12 cellular contexts compared by ENCODE assay signal in genomic region chr7:155805826-155806095, GRCh38. TPM values are rescaled to one million over a fixed set of nuclear protein-coding genes. Genes with fewer than 3 reads are reported as not detected.
DNase-seq lines count a peak whose midpoint lies in the region; ATAC-seq and TF ChIP-seq lines count a peak whose summit lies in the region.
"Had no signal": no experiment of that assay in that cellular context is flagged by ENCODE, and none has a peak within 500 bp of the region (broad histone marks: within the 10 kb centered on the region; RNA-seq: fewer than 3 reads in every experiment).

No MANE protein-coding gene starts in this region.

- H2BK120ac ChIP-seq in IMR-90 (ENCODE audit: low read depth, low read length) (no peak overlapping the region), neuronal stem cell (ENCODE audit: low read depth, low read length) (no peak overlapping the region)

- dilution Hi-C loops in IMR-90 (cut with HindIII; ENCODE audit: low sequenced_read_pairs, unreplicated experiment): no loop called here

- no peak for ATAC-seq in IMR-90 (ENCODE audit: low read depth)
- ATAC-seq in HG02973 (IDR thresholded peaks at IDR 0.05; ENCODE audit: unreplicated experiment): no peak

- TF ChIP-seq POLR2A in IMR-90 (IDR thresholded peaks at IDR 0.05; ENCODE audit: low read depth, low read length): no peak

- H4K8ac ChIP-seq in IMR-90 (ENCODE audit: low read depth in 2 of 2, low read length in 2 of 2) (no peak overlapping the region), neuronal stem cell (ENCODE audit: low read depth, low read length) (peak overlapping the region; percentile 65)

- H2BK5ac ChIP-seq in IMR-90 (ENCODE audit: low read depth, low read length, poor library complexity, severe bottlenecking) (no peak overlapping the region), neuronal stem cell (ENCODE audit: low read length) (no peak overlapping the region)

- H3K9me1 ChIP-seq in IMR-90 (ENCODE audit: insufficient read depth, low read length): no peaks in the 10 kb centered on the region

- no peak overlapping the region for H3K18ac ChIP-seq in IMR-90 (ENCODE audit: low read depth, low read length)
- peak overlapping the region; percentile 95 for H3K18ac ChIP-seq in neuronal stem cell (ENCODE audit: low read length)

- no peak overlapping the region for H3K56ac ChIP-seq in IMR-90 (ENCODE audit: extremely low read depth, insufficient read depth, low read length)

- intact Hi-C loops in IMR-90 (cut with micrococcal nuclease): loop anchor here (2.0 kb wide), 2 partner anchors 959 to 1011 kb away; no protein-coding TSS in a partner anchor

- peak overlapping the region; percentile 17 for H2AK9ac ChIP-seq in IMR-90 (replicated peaks; ENCODE audit: low read depth, low read length, poor library complexity)

- H3K79me1 ChIP-seq in IMR-90 (ENCODE audit: low read depth in 1 of 2, low read length in 2 of 2): no peaks in the 10 kb centered on the region
- H3K79me1 ChIP-seq in neuronal stem cell (ENCODE audit: low read depth, low read length): no peaks in the 10 kb centered on the region

- TF ChIP-seq RAD21 in IMR-90 (IDR thresholded peaks at IDR 0.05; ENCODE audit: low read length): no peak

- H3K79me2 ChIP-seq in ACC112 (ENCODE audit: control insufficient read depth, insufficient read depth, low read length, unreplicated experiment): no peaks in the 10 kb centered on the region

- H2BK15ac ChIP-seq in IMR-90 (ENCODE audit: low read depth, low read length): no peak overlapping the region
- peak overlapping the region; percentile 96 for H2BK15ac ChIP-seq in neuronal stem cell (ENCODE audit: low read length)

- CTCF ChIA-PET in IMR-90 (lab: Yijun Ruan, JAX): interaction anchor here (0.6 kb wide), 1 partner anchor 1141 kb away, joined by 5 read pairs; no protein-coding TSS in a partner anchor

- H3K36me3 ChIP-seq in ACC112 (ENCODE audit: insufficient read depth, low read length): no peaks in the 10 kb centered on the region
- no peaks in the 10 kb centered on the region for H3K36me3 ChIP-seq in IMR-90 (ENCODE audit: control insufficient read depth, insufficient read depth, low read length)
- no peaks in the 10 kb centered on the region for H3K36me3 ChIP-seq in esophagus (ENCODE audit: control insufficient read depth in 2 of 2, insufficient read depth in 2 of 2, low read length in 1 of 2)
- no peaks in the 10 kb centered on the region for H3K36me3 ChIP-seq in neuronal stem cell (replicated peaks in 1 of 2; ENCODE audit: control insufficient read depth in 2 of 2, insufficient read depth in 2 of 2, low read length in 2 of 2)
- H3K36me3 ChIP-seq: BLaER1 treated with 17β-estradiol and CSF1 and Interleukin-3, amounts not matched to agents 10 nM and 100 nM had no signal

- H3K23ac ChIP-seq in IMR-90 (ENCODE audit: low read depth, low read length) (no peak overlapping the region), neuronal stem cell (ENCODE audit: low read depth, low read length, poor library complexity) (peak overlapping the region; percentile 95)

- in situ Hi-C loops in IMR-90 (cut with MboI; ENCODE audit: low sequenced_read_pairs): loop anchor here (25.0 kb wide), 1 partner anchor 832 kb away; the partner anchor contains the start of gene RNF32

- no peak overlapping the region for H4K5ac ChIP-seq in IMR-90 (ENCODE audit: low read depth, low read length)

- H2AK5ac ChIP-seq in IMR-90 (ENCODE audit: low read depth, low read length): no peak overlapping the region
- H2AK5ac ChIP-seq in neuronal stem cell (ENCODE audit: low read depth, low read length): peak overlapping the region; percentile 56

- no TSS peak for BruUV-seq in IMR-90 (replicated peaks; lab: Mats Ljungman, UMichigan)

- POLR2A ChIA-PET in IMR-90 (lab: Charles Lee; ENCODE audit: unreplicated experiment): no interaction called here

- H3K27me3 ChIP-seq in ACC112 (ENCODE audit: insufficient read depth, low read length) (peaks cover 93% of the 10 kb centered on the region), IMR-90 (ENCODE audit: control insufficient read depth, insufficient read depth, low read length) (peaks cover 74% of the 10 kb centered on the region), esophagus (ENCODE audit: control insufficient read depth in 1 of 2, insufficient read depth in 2 of 2, low read length in 2 of 2) (peaks cover 21 to 53% of the 10 kb centered on the region in 2 donors), neuronal stem cell (ENCODE audit: control insufficient read depth in 3 of 3, insufficient read depth in 3 of 3, low read depth in 1 of 3, low read length in 3 of 3) (peaks cover 50 to 91% (median 87%) of the 10 kb centered on the region in 3 experiments)

- no peak overlapping the region for H3K4ac ChIP-seq in IMR-90 (ENCODE audit: low read depth, low read length)
- no peak overlapping the region for H3K4ac ChIP-seq in neuronal stem cell (ENCODE audit: low read length)

- H3K9me3 ChIP-seq in IMR-90 (ENCODE audit: control insufficient read depth, insufficient read depth, low read length): no peaks in the 10 kb centered on the region
- no peaks in the 10 kb centered on the region for H3K9me3 ChIP-seq in esophagus (ENCODE audit: control insufficient read depth in 2 of 2, insufficient read depth in 1 of 2, low read depth in 1 of 2, low read length in 1 of 2)
- peaks cover 0 to 6% of the 10 kb centered on the region in 2 donors for H3K9me3 ChIP-seq in neuronal stem cell (replicated peaks in 1 of 2; ENCODE audit: control insufficient read depth in 2 of 2, insufficient read depth in 1 of 2, low read depth in 1 of 2, low read length in 2 of 2)

- H3K14ac ChIP-seq in IMR-90 (replicated peaks; ENCODE audit: low read depth, low read length): no peak overlapping the region
- H3K14ac ChIP-seq in neuronal stem cell (ENCODE audit: low read length): peak overlapping the region; percentile 71

- H2BK12ac ChIP-seq in neuronal stem cell (ENCODE audit: low read length): no peak overlapping the region

- no peaks in the 10 kb centered on the region for H4K20me1 ChIP-seq in IMR-90 (ENCODE audit: insufficient read depth, low read length)

- no peak overlapping the region for H3K27ac ChIP-seq in ACC112 (ENCODE audit: low read depth, low read length)
- no peak overlapping the region for H3K27ac ChIP-seq in IMR-90 (ENCODE audit: insufficient read depth, low read length)
- no peak overlapping the region for H3K27ac ChIP-seq in esophagus (ENCODE audit: low read depth in 2 of 2, low read length in 1 of 2)
- H3K27ac ChIP-seq in neuronal stem cell (replicated peaks; ENCODE audit: low read length): no peak overlapping the region
- H3K27ac ChIP-seq: BLaER1 treated with 17β-estradiol and CSF1 and Interleukin-3, amounts not matched to agents 10 nM and 100 nM had no signal

- DNase-seq in IMR-90: no peak
- DNase-seq in neuronal stem cell (ENCODE audit: low spot score): no peak
- DNase-seq in NCI-H446 (lab: John Stamatoyannopoulos, UW): no peak
- no peak for DNase-seq in AG08396 (ENCODE audit: low spot score)
- no peak for DNase-seq in mucosa of gallbladder (ENCODE audit: low spot score)
- DNase-seq: activated CD4-positive, alpha-beta T cell treated with anti-CD3 and anti-CD28 coated beads for 4 hours; stimulated activated CD4-positive, alpha-beta T cell treated with anti-CD3 and anti-CD28 coated beads, Interleukin-4, amount 100 ng/mL, for 24 hours had no signal

- no peak for TF ChIP-seq CTCF in IMR-90 (conservative IDR thresholded peaks at IDR 0.05; ENCODE audit: low read depth, low read length)

- H3K4me3 ChIP-seq in ACC112 (ENCODE audit: low read depth, low read length): peak overlapping the region; percentile 79
- peak overlapping the region; percentile 26; the same call in 1 of the 2 replicates for H3K4me3 ChIP-seq in IMR-90 (ENCODE audit: insufficient read depth, low read depth, low read length)
- peak overlapping the region; percentile 17 to 19 for H3K4me3 ChIP-seq in esophagus (ENCODE audit: low read depth in 1 of 2, low read length in 2 of 2)
- H3K4me3 ChIP-seq in neuronal stem cell (ENCODE audit: low read length in 2 of 2): peak overlapping the region; percentile 33 to 70

- WGBS in IMR-90 (ENCODE audit: extremely low coverage in 2 of 2, insufficient read length in 1 of 2), 2 experiments: no CpG with 5 or more reads among the region's 18 CpGs
- 5 to 20% methylated on average over 18 of the region's 18 CpGs for WGBS in esophagus, 2 donors
- WGBS in neuronal stem cell (ENCODE audit: extremely low coverage in 2 of 2, insufficient read length in 2 of 2, insufficient replicate concordance in 1 of 2), 2 donors: no CpG with 5 or more reads among the region's 18 CpGs

- no peak overlapping the region for H4K91ac ChIP-seq in IMR-90 (ENCODE audit: insufficient read depth, low read depth, low read length)
- no peak overlapping the region for H4K91ac ChIP-seq in neuronal stem cell (ENCODE audit: low read depth, low read length, poor library complexity)

- peaks cover 7% of the 10 kb centered on the region for H3K4me1 ChIP-seq in ACC112 (ENCODE audit: control insufficient read depth, insufficient read depth, low read length, unreplicated experiment)
- peaks cover 5% of the 10 kb centered on the region; the same call in 1 of the 2 replicates for H3K4me1 ChIP-seq in IMR-90 (ENCODE audit: control insufficient read depth, insufficient read depth, low read length)
- peaks cover 18 to 19% of the 10 kb centered on the region in 2 donors for H3K4me1 ChIP-seq in esophagus (ENCODE audit: control insufficient read depth in 2 of 2, insufficient read depth in 2 of 2, low read length in 1 of 2)
- H3K4me1 ChIP-seq in neuronal stem cell (ENCODE audit: control insufficient read depth in 2 of 2, insufficient read depth in 1 of 2, low read depth in 1 of 2, low read length in 2 of 2): peaks cover 39 to 40% of the 10 kb centered on the region in 2 donors

- no peak overlapping the region for H2BK20ac ChIP-seq in IMR-90 (ENCODE audit: low read depth, low read length)

- H3K4me2 ChIP-seq in IMR-90 (ENCODE audit: low read depth, low read length): peak overlapping the region; percentile 56; the same call in 1 of the 2 replicates
- H3K4me2 ChIP-seq in neuronal stem cell (ENCODE audit: insufficient read depth, low read length, poor library complexity, severe bottlenecking): peak overlapping the region; percentile 81

- H3K9ac ChIP-seq in IMR-90 (ENCODE audit: low read depth, low read length) (no peak overlapping the region), neuronal stem cell (ENCODE audit: low read depth, low read length, poor library complexity) (peak overlapping the region; percentile 60)
- H3K9ac ChIP-seq: BLaER1 treated with 17β-estradiol and CSF1 and Interleukin-3, amounts not matched to agents 10 nM and 100 nM had no signal

- peak overlapping the region; percentile 93 for H2AFZ ChIP-seq in ACC112 (ENCODE audit: low read length, unreplicated experiment)
- H2AFZ ChIP-seq in IMR-90 (replicated peaks; ENCODE audit: low read length, poor library complexity): peak overlapping the region; percentile 91
- H2AFZ ChIP-seq in neuronal stem cell (ENCODE audit: low read length): peak overlapping the region; percentile 99

RNA-seq across cellular contexts. Expression of gene SHH, which starts 6.5 kb away (rescaled TPM):
- total RNA-seq in IMR-90 (2012; rRNA removed): under 0.01 TPM in 1 of 2 replicates, not detected in the other
- polyA plus RNA-seq in IMR-90 (2012; rRNA removed): 0.03 TPM in 1 of 2 replicates, not detected in the other
- 0.01 and 0.04 TPM in 2 replicates for polyA plus RNA-seq in IMR-90 (2012; cell fraction: cytosol; rRNA removed)
- 0.03 and 0.11 TPM in 2 replicates for polyA plus RNA-seq in IMR-90 (2012; cell fraction: nucleus; rRNA removed; ENCODE audit: low replicate concordance)
- under 1 TPM; 0.01 to 0.04 TPM for polyA plus RNA-seq in esophagus
- 0.08 TPM for polyA plus RNA-seq in neuronal stem cell (2013, experiment 1 of 2)
- polyA plus RNA-seq in neuronal stem cell (2013, experiment 2 of 2): 0.06 TPM
- 134 TPM for total RNA-seq in mucosa of gallbladder
- total RNA-seq: activated naive CD4-positive, alpha-beta T cell treated with anti-CD3 and anti-CD28 coated beads, Interleukin-2, amount 50 U/mL, for 72 hours had no signal

Comparison
In these comparisons a context has a peak if more than half of its experiments do, and no peak if none do; other contexts are left out.
1. H3K4me3 ChIP-seq: peak in every context shown above with its lines; median percentile 79 in ACC112; 52 in neuronal stem cell; 26 in IMR-90; 18 in esophagus.
2. RNA of gene SHH, which starts 6.5 kb away (total RNA-seq): 134 TPM in mucosa of gallbladder (single experiment); under 0.01 TPM in IMR-90; every median in the first group is over 100 times any median in the second.
3. Peak in every context shown above with its lines, with median percentiles within 50 percentile points of each other: H2AFZ ChIP-seq.